In genomic region chr1:7425229-7425628, GRCh38 we compare ENCODE assay signal across 27 cellular contexts.
"Had no signal": no experiment of that assay in that cellular context is flagged by ENCODE, and none has a peak within 500 bp of the region (broad histone marks: within the 10 kb centered on the region; RNA-seq: fewer than 3 reads in every experiment).

No MANE protein-coding gene starts in this region.

- H3K36me3 ChIP-seq: SJSA1 had no signal

- DNase-seq: activated CD4-positive, alpha-beta T cell treated with anti-CD3 and anti-CD28 coated beads for 48 hours; activated CD4-positive, alpha-beta T cell treated with anti-CD3 and anti-CD28 coated beads, Interleukin-2, amount 50 U/mL, for 4 hours; activated CD4-positive, CD25-positive, alpha-beta regulatory T cell treated with anti-CD3 and anti-CD28 coated beads, Interleukin-2, amount 50 U/mL, for 72 hours; activated CD8-positive, alpha-beta memory T cell treated with anti-CD3 and anti-CD28 coated beads, Interleukin-2, amount 50 U/mL, for 48 hours; activated CD8-positive, alpha-beta T cell treated with anti-CD3 and anti-CD28 coated beads, Interleukin-2, amount 10 ng/mL, durations not matched to agents 7 days and 5 days; activated naive CD8-positive, alpha-beta T cell treated with anti-CD3 and anti-CD28 coated beads, Interleukin-2, amount 50 U/mL, for 24 hours; activated T-cell treated with anti-CD3 and anti-CD28 coated beads, Interleukin-2, amount 50 U/mL, for 1 hour; amniotic stem cell; Karpas-422; MM.1S; NCI-H1105; NCI-H1436 treated with DMSO at 0.1 percent for 48 hours; NCI-H187; NCI-H2081; NCI-H510A treated with DMSO at 0.1 percent for 48 hours; NCI-H69; NK-92 treated with Interleukin-12 subunit alpha and Interleukin-12 subunit beta, amount 100 ng/mL, for 24 hours; OCI-M1; RPMI8226; SHP77 had no signal

- H3K27me3 Mint-ChIP-seq: activated naive CD8-positive, alpha-beta T cell treated with anti-CD3 and anti-CD28 coated beads, Interleukin-2, amount 50 U/mL, for 24 hours had no signal

- H3K4me1 Mint-ChIP-seq: activated naive CD8-positive, alpha-beta T cell treated with anti-CD3 and anti-CD28 coated beads, Interleukin-2, amount 50 U/mL, for 24 hours had no signal

- H3K4me3 Mint-ChIP-seq: activated CD8-positive, alpha-beta T cell treated with anti-CD3 and anti-CD28 coated beads, Interleukin-2, amount 10 ng/mL, durations not matched to agents 7 days and 5 days; activated naive CD8-positive, alpha-beta T cell treated with anti-CD3 and anti-CD28 coated beads, Interleukin-2, amount 50 U/mL, for 24 hours; brain; T-helper 1 cell treated with Interleukin-12 subunit alpha and Interleukin-12 subunit beta and Interleukin-4 antibody, amounts not matched to agents 30 μg/mL and 1 μg/mL, for 36 hours had no signal

- H3K4me3 ChIP-seq: K562, SJSA1 had no signal

- H3K9me3 Mint-ChIP-seq: activated naive CD4-positive, alpha-beta T cell treated with anti-CD3 and anti-CD28 coated beads, Interleukin-2, amount 50 U/mL, for 72 hours; activated naive CD8-positive, alpha-beta T cell treated with anti-CD3 and anti-CD28 coated beads, Interleukin-2, amount 50 U/mL, for 24 hours; T-helper 1 cell treated with Interleukin-12 subunit alpha and Interleukin-12 subunit beta and Interleukin-4 antibody, amounts not matched to agents 30 μg/mL and 1 μg/mL, for 36 hours had no signal

- H3K4me1 ChIP-seq: SJSA1 had no signal

- H3K27ac Mint-ChIP-seq: activated CD8-positive, alpha-beta T cell treated with anti-CD3 and anti-CD28 coated beads, Interleukin-2, amount 10 ng/mL, durations not matched to agents 7 days and 5 days; activated naive CD4-positive, alpha-beta T cell treated with anti-CD3 and anti-CD28 coated beads, Interleukin-2, amount 50 U/mL, for 72 hours; activated naive CD8-positive, alpha-beta T cell treated with anti-CD3 and anti-CD28 coated beads, Interleukin-2, amount 50 U/mL, for 24 hours; brain; T-helper 1 cell treated with Interleukin-12 subunit alpha and Interleukin-12 subunit beta and Interleukin-4 antibody, amounts not matched to agents 30 μg/mL and 1 μg/mL, for 36 hours had no signal

- H3K9me3 ChIP-seq: SJSA1 had no signal

- H3K27me3 ChIP-seq: SJSA1 had no signal

- ATAC-seq: activated CD8-positive, alpha-beta T cell treated with anti-CD3 and anti-CD28 coated beads, Interleukin-2, amount 10 ng/mL, durations not matched to agents 7 days and 5 days; activated naive CD4-positive, alpha-beta T cell treated with anti-CD3 and anti-CD28 coated beads, Interleukin-2, amount 50 U/mL, for 72 hours; activated naive CD8-positive, alpha-beta T cell treated with anti-CD3 and anti-CD28 coated beads, Interleukin-2, amount 50 U/mL, for 24 hours; K562; Panc1; SK-N-SH treated with all-trans-retinoic acid at 6 μM for 48 hours had no signal

- H3K27ac ChIP-seq: SJSA1 had no signal

- H3K36me3 Mint-ChIP-seq: activated naive CD4-positive, alpha-beta T cell treated with anti-CD3 and anti-CD28 coated beads, Interleukin-2, amount 50 U/mL, for 72 hours had no signal
